Comparison of ENCODE assay signal across 20 cellular contexts in genomic region chr2:181949047-181949446, GRCh38. TPM values are rescaled to one million over a fixed set of nuclear protein-coding genes. Genes with fewer than 3 reads are reported as not detected.
DNase-seq lines count a peak whose midpoint lies in the region; ATAC-seq and TF ChIP-seq lines count a peak whose summit lies in the region.
"Had no signal": no experiment of that assay in that cellular context is flagged by ENCODE, and none has a peak within 500 bp of the region (broad histone marks: within the 10 kb centered on the region; RNA-seq: fewer than 3 reads in every experiment).

No MANE protein-coding gene starts in this region.

- POLR2A ChIA-PET in GM10248 (lab: Yijun Ruan, JAX) = no interaction called here

- no peak overlapping the region for H3K27ac ChIP-seq in GM23248
- H3K27ac ChIP-seq: C4-2B, neural progenitor cell had no signal

- H3K4me1 Mint-ChIP-seq in stimulated activated effector memory CD8-positive, alpha-beta T cell treated with anti-CD3 and anti-CD28 coated beads, Interleukin-12 subunit alpha, Interleukin-12 subunit beta, amount 100 ng/mL, for 72 hours = no peaks in the 10 kb centered on the region

- no peak overlapping the region for H3K9ac ChIP-seq in GM23248
- H3K9ac ChIP-seq: neural progenitor cell had no signal

- no peaks in the 10 kb centered on the region for H3K9me2 ChIP-seq in GM23248 (ENCODE audit: insufficient read depth)

- CTCF ChIA-PET in GM10248 (lab: Yijun Ruan, JAX) = interaction anchor here (2.1 to 2.5 kb wide), 4 partner anchors 9 to 206 kb away, joined by 5 to 11 read pairs (median 7); no protein-coding TSS in a partner anchor

- H3K79me2 ChIP-seq in GM23248 (ENCODE audit: insufficient read depth) = no peaks in the 10 kb centered on the region

- H2AFZ ChIP-seq in GM23248 = no peak overlapping the region
- H2AFZ ChIP-seq: neural progenitor cell had no signal

- peak overlapping the region; percentile 38 for H3K27ac Mint-ChIP-seq in stimulated activated effector memory CD8-positive, alpha-beta T cell treated with anti-CD3 and anti-CD28 coated beads, Interleukin-12 subunit alpha, Interleukin-12 subunit beta, amount 100 ng/mL, for 72 hours
- H3K27ac Mint-ChIP-seq: effector memory CD8-positive, alpha-beta T cell; neural progenitor cell had no signal

- peaks cover 20% of the 10 kb centered on the region; the same call in 1 of the 2 replicates for H3F3A ChIP-seq in GM23248 (ENCODE audit: insufficient read depth)

- ATAC-seq in stimulated activated effector memory CD8-positive, alpha-beta T cell treated with anti-CD3 and anti-CD28 coated beads, Interleukin-12 subunit alpha, Interleukin-12 subunit beta, amount 100 ng/mL, for 72 hours = no peak
- ATAC-seq in HG03565 (IDR thresholded peaks at IDR 0.05; ENCODE audit: unreplicated experiment) = no peak
- ATAC-seq: effector memory CD8-positive, alpha-beta T cell; left colon had no signal

- no peaks in the 10 kb centered on the region for H3K36me3 Mint-ChIP-seq in stimulated activated effector memory CD8-positive, alpha-beta T cell treated with anti-CD3 and anti-CD28 coated beads, Interleukin-12 subunit alpha, Interleukin-12 subunit beta, amount 100 ng/mL, for 72 hours
- H3K36me3 Mint-ChIP-seq: neural progenitor cell had no signal

- no peak overlapping the region for H3K4me3 ChIP-seq in GM23248
- H3K4me3 ChIP-seq: neural progenitor cell had no signal

- no peaks in the 10 kb centered on the region for H3K9me3 ChIP-seq in GM23248 (ENCODE audit: low read depth)

- in situ Hi-C loops in GM23248 (cut with MboI) = loop anchor here (25.0 kb wide), 1 partner anchor 713 kb away; no protein-coding TSS in a partner anchor

- peaks cover 25% of the 10 kb centered on the region for H3K4me1 ChIP-seq in GM23248 (ENCODE audit: insufficient read depth)

- H3K9me3 Mint-ChIP-seq in stimulated activated effector memory CD8-positive, alpha-beta T cell treated with anti-CD3 and anti-CD28 coated beads, Interleukin-12 subunit alpha, Interleukin-12 subunit beta, amount 100 ng/mL, for 72 hours = no peaks in the 10 kb centered on the region
- H3K9me3 Mint-ChIP-seq: effector memory CD8-positive, alpha-beta T cell; neural progenitor cell had no signal

- no peaks in the 10 kb centered on the region for H4K20me1 ChIP-seq in GM23248 (ENCODE audit: insufficient read depth)

- TF ChIP-seq CTCF in GM10248 (IDR thresholded peaks at IDR 0.05; ENCODE audit: control extremely low read depth, extremely low read depth, low read depth, missing control alignments) = no peak

- H3K27me3 ChIP-seq in GM23248 (replicated peaks; ENCODE audit: insufficient read depth) = no peaks in the 10 kb centered on the region
- H3K27me3 ChIP-seq: neural progenitor cell had no signal

- peak overlapping the region; percentile 20 for H3K4me2 ChIP-seq in GM23248 (ENCODE audit: unreplicated experiment)
- H3K4me2 ChIP-seq: neural progenitor cell had no signal

- no peak overlapping the region for H3K4me3 Mint-ChIP-seq in stimulated activated effector memory CD8-positive, alpha-beta T cell treated with anti-CD3 and anti-CD28 coated beads, Interleukin-12 subunit alpha, Interleukin-12 subunit beta, amount 100 ng/mL, for 72 hours
- H3K4me3 Mint-ChIP-seq: effector memory CD8-positive, alpha-beta T cell; neural progenitor cell had no signal

- no peaks in the 10 kb centered on the region for H3K36me3 ChIP-seq in GM23248 (ENCODE audit: low read depth)
- H3K36me3 ChIP-seq: neural progenitor cell had no signal

- DNase-seq in GM23248 (peak; percentile 38), RPMI7951 (ENCODE audit: low read depth) (peak; percentile 63), fibroblast of gingiva (ENCODE audit: low read depth) (peak; percentile 33), GM10248 (ENCODE audit: extremely low spot score) (no peak), hepatic stellate cell (ENCODE audit: low spot score) (no peak)
- DNase-seq in stimulated activated effector memory CD8-positive, alpha-beta T cell treated with anti-CD3 and anti-CD28 coated beads, Interleukin-12 subunit alpha, Interleukin-12 subunit beta, amount 100 ng/mL, for 72 hours (ENCODE audit: low spot score in 2 of 2) = no peak
- no peak for DNase-seq in activated CD4-positive, alpha-beta T cell treated with anti-CD3 and anti-CD28 coated beads for 48 hours
- DNase-seq: activated effector memory CD4-positive, alpha-beta T cell treated with Interleukin-2 at 50 U/mL for 16 hours; amniotic stem cell; DMS 273 treated with DMSO at 0.1 percent for 48 hours; effector memory CD8-positive, alpha-beta T cell; foreskin melanocyte; KBM-7; left colon; NCI-H1092; NCI-H748 treated with DMSO at 0.1 percent for 48 hours; OCI-M1 had no signal

RNA-seq across cellular contexts. Expression of gene PPP1R1C, which starts 36.6 kb away (rescaled TPM):
- not detected in 2 replicates for total RNA-seq in GM23248 (2014; rRNA removed; shearing (Covaris generic))
- not detected in 2 replicates for polyA plus RNA-seq in GM23248 (2016; fragmentation: Nextera tagmentation; extraction: Ambion mirVana)
- total RNA-seq in RPMI7951 (2014; rRNA removed; shearing (Covaris generic)) = 3.1 and 4.2 TPM in 2 replicates

RNA-seq across cellular contexts. Expression of gene ITPRID2, which starts 57.5 kb away (rescaled TPM):
- 52.7 and 95.4 TPM in 2 replicates for total RNA-seq in GM23248 (2014; rRNA removed; shearing (Covaris generic))
- 26.4 and 27.8 TPM in 2 replicates for polyA plus RNA-seq in GM23248 (2016; fragmentation: Nextera tagmentation; extraction: Ambion mirVana)
- 134 and 140 TPM in 2 replicates for total RNA-seq in RPMI7951 (2014; rRNA removed; shearing (Covaris generic))

Comparison
In these comparisons a context has a peak if more than half of its experiments do, and no peak if none do; other contexts are left out.
1. DNase-seq: peak in GM23248 (single experiment), RPMI7951 (single experiment) and fibroblast of gingiva (single experiment); none in stimulated activated effector memory CD8-positive, alpha-beta T cell treated with anti-CD3 and anti-CD28 coated beads, Interleukin-12 subunit alpha, Interleukin-12 subunit beta, amount 100 ng/mL, for 72 hours (0 of 2), GM10248 (single experiment), hepatic stellate cell (single experiment) and activated CD4-positive, alpha-beta T cell treated with anti-CD3 and anti-CD28 coated beads for 48 hours (single experiment).